In genomic region chr12:76763746-76764675, GRCh38 we compare ENCODE assay signal across 1 cellular context.
TF ChIP-seq lines count a peak whose summit lies in the region.

A gene with protein sequence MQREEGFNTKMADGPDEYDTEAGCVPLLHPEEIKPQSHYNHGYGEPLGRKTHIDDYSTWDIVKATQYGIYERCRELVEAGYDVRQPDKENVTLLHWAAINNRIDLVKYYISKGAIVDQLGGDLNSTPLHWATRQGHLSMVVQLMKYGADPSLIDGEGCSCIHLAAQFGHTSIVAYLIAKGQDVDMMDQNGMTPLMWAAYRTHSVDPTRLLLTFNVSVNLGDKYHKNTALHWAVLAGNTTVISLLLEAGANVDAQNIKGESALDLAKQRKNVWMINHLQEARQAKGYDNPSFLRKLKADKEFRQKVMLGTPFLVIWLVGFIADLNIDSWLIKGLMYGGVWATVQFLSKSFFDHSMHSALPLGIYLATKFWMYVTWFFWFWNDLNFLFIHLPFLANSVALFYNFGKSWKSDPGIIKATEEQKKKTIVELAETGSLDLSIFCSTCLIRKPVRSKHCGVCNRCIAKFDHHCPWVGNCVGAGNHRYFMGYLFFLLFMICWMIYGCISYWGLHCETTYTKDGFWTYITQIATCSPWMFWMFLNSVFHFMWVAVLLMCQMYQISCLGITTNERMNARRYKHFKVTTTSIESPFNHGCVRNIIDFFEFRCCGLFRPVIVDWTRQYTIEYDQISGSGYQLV (plus strand): TSS chr12:76764115. CDS start chr12:76764237, 122 bp downstream.

TF ChIP-seq in GM12878, 131 proteins besides CTCF, POLR2A, EP300 and RAD21 (continued from another document and continues in another):
- TF ChIP-seq, protein P1, sequence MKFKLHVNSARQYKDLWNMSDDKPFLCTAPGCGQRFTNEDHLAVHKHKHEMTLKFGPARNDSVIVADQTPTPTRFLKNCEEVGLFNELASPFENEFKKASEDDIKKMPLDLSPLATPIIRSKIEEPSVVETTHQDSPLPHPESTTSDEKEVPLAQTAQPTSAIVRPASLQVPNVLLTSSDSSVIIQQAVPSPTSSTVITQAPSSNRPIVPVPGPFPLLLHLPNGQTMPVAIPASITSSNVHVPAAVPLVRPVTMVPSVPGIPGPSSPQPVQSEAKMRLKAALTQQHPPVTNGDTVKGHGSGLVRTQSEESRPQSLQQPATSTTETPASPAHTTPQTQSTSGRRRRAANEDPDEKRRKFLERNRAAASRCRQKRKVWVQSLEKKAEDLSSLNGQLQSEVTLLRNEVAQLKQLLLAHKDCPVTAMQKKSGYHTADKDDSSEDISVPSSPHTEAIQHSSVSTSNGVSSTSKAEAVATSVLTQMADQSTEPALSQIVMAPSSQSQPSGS (IDR thresholded peaks at IDR 0.05; ENCODE audit: low read length) = no peak
- TF ChIP-seq ZNF622 (IDR thresholded peaks at IDR 0.05) = no peak
- no peak for TF ChIP-seq PAX8 (IDR thresholded peaks at IDR 0.05)
- peak; percentile 45; the same call in 1 of the 2 replicates for TF ChIP-seq SPI1 (IDR thresholded peaks at IDR 0.05; ENCODE audit: borderline replicate concordance, insufficient read depth, low read depth, low read length)
- TF ChIP-seq HCFC1 (IDR thresholded peaks at IDR 0.05; ENCODE audit: low read length) = no peak
- TF ChIP-seq E2F8 (IDR thresholded peaks at IDR 0.05; ENCODE audit: low read depth, partially characterized antibody) = no peak
- no peak for TF ChIP-seq STAT3 (IDR thresholded peaks at IDR 0.05; ENCODE audit: low read depth, low read length)
- no peak for TF ChIP-seq ZBTB11 (CRISPR knock-in tag; IDR thresholded peaks at IDR 0.05)
- TF ChIP-seq MXI1 (IDR thresholded peaks at IDR 0.05; ENCODE audit: low read depth, low read length) = peak; percentile 58
- TF ChIP-seq, protein P2, sequence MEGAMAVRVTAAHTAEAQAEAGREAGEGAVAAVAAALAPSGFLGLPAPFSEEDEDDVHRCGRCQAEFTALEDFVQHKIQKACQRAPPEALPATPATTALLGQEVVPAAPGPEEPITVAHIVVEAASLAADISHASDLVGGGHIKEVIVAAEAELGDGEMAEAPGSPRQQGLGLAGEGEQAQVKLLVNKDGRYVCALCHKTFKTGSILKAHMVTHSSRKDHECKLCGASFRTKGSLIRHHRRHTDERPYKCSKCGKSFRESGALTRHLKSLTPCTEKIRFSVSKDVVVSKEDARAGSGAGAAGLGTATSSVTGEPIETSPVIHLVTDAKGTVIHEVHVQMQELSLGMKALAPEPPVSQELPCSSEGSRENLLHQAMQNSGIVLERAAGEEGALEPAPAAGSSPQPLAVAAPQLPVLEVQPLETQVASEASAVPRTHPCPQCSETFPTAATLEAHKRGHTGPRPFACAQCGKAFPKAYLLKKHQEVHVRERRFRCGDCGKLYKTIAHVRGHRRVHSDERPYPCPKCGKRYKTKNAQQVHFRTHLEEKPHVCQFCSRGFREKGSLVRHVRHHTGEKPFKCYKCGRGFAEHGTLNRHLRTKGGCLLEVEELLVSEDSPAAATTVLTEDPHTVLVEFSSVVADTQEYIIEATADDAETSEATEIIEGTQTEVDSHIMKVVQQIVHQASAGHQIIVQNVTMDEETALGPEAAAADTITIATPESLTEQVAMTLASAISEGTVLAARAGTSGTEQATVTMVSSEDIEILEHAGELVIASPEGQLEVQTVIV (IDR thresholded peaks at IDR 0.05; ENCODE audit: borderline replicate concordance, partially characterized antibody) = no peak
- peak; percentile 19; the same call in 1 of the 2 replicates for TF ChIP-seq RB1 (IDR thresholded peaks at IDR 0.05; ENCODE audit: borderline replicate concordance)
- TF ChIP-seq, protein P3, sequence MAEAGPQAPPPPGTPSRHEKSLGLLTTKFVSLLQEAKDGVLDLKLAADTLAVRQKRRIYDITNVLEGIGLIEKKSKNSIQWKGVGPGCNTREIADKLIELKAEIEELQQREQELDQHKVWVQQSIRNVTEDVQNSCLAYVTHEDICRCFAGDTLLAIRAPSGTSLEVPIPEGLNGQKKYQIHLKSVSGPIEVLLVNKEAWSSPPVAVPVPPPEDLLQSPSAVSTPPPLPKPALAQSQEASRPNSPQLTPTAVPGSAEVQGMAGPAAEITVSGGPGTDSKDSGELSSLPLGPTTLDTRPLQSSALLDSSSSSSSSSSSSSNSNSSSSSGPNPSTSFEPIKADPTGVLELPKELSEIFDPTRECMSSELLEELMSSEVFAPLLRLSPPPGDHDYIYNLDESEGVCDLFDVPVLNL (IDR thresholded peaks at IDR 0.05; ENCODE audit: low read depth, low read length) = peak; percentile 43; the same call in 1 of the 2 replicates
- TF ChIP-seq RCOR1 (conservative IDR thresholded peaks at IDR 0.05; ENCODE audit: low read depth, low read length) = no peak
- TF ChIP-seq HDGF (IDR thresholded peaks at IDR 0.05) = peak; percentile 85
- no peak for TF ChIP-seq NR2F1 (conservative IDR thresholded peaks at IDR 0.05)
- TF ChIP-seq PAX5 (IDR thresholded peaks at IDR 0.05; ENCODE audit: borderline replicate concordance, low read depth, low read length) = peak; percentile 38; the same call in 1 of the 2 replicates
- no peak for TF ChIP-seq FOS (IDR thresholded peaks at IDR 0.05; ENCODE audit: borderline replicate concordance, extremely low read depth, insufficient read length)
- peak; percentile 47; the same call in 1 of the 2 replicates for TF ChIP-seq RELB (IDR thresholded peaks at IDR 0.05; ENCODE audit: low read depth)
- TF ChIP-seq IKZF1 (conservative IDR thresholded peaks at IDR 0.05) = peak; percentile 81
- no peak for TF ChIP-seq RBBP5 (conservative IDR thresholded peaks at IDR 0.05)
- no peak for TF ChIP-seq YBX1 (IDR thresholded peaks at IDR 0.05)
- TF ChIP-seq CEBPZ (IDR thresholded peaks at IDR 0.05; ENCODE audit: low read depth, low read length) = no peak
- peak; percentile 43; the same call in 1 of the 2 replicates for TF ChIP-seq CBFB (IDR thresholded peaks at IDR 0.05; ENCODE audit: low read depth)
- no peak for TF ChIP-seq DPF2 (IDR thresholded peaks at IDR 0.05)
- TF ChIP-seq TBL1XR1 (IDR thresholded peaks at IDR 0.05; ENCODE audit: low read depth, low read length) = no peak
- TF ChIP-seq BCL11A (IDR thresholded peaks at IDR 0.05; ENCODE audit: low read depth, low read length) = no peak
- peak; percentile 53 for TF ChIP-seq NRF1 (conservative IDR thresholded peaks at IDR 0.05; ENCODE audit: low read depth, low read length)
- TF ChIP-seq PKNOX1 (IDR thresholded peaks at IDR 0.05) = no peak
- peak; percentile 96 for TF ChIP-seq YY1 (IDR thresholded peaks at IDR 0.05; ENCODE audit: low read depth, low read length)
- TF ChIP-seq ZNF24 (IDR thresholded peaks at IDR 0.05) = no peak
- no peak for TF ChIP-seq USF2 (IDR thresholded peaks at IDR 0.05; ENCODE audit: borderline replicate concordance, low read depth, low read length)
- TF ChIP-seq CREM (IDR thresholded peaks at IDR 0.05; ENCODE audit: low read depth) = no peak
- TF ChIP-seq FOXK2 (IDR thresholded peaks at IDR 0.05) = no peak
- TF ChIP-seq CBX5 (IDR thresholded peaks at IDR 0.05; ENCODE audit: low read depth) = no peak
- TF ChIP-seq CREB1 (IDR thresholded peaks at IDR 0.05; ENCODE audit: low read depth) = peak; percentile 56; the same call in 1 of the 2 replicates
- TF ChIP-seq SP1 (IDR thresholded peaks at IDR 0.05; ENCODE audit: low read depth, low read length) = peak; percentile 10
- peak; percentile 67; the same call in 1 of the 2 replicates for TF ChIP-seq LARP7 (IDR thresholded peaks at IDR 0.05)
- no peak for TF ChIP-seq RAD51 (IDR thresholded peaks at IDR 0.05)
